Comparison of ENCODE assay signal across 12 cellular contexts in genomic region chr19:38708413-38709024, GRCh38. TPM values are rescaled to one million over a fixed set of nuclear protein-coding genes. Genes with fewer than 3 reads are reported as not detected.
DNase-seq lines count a peak whose midpoint lies in the region; ATAC-seq and TF ChIP-seq lines count a peak whose summit lies in the region.
"Had no signal": no experiment of that assay in that cellular context is flagged by ENCODE, and none has a peak within 500 bp of the region (broad histone marks: within the 10 kb centered on the region; RNA-seq: fewer than 3 reads in every experiment).

No MANE protein-coding gene starts in this region.

- ATAC-seq in Right ventricle myocardium inferior (no peak), HG02642 (IDR thresholded peaks at IDR 0.05; ENCODE audit: poor library complexity, unreplicated experiment) (no peak), GM21528 (IDR thresholded peaks at IDR 0.05; ENCODE audit: low FRiP score, unreplicated experiment) (no peak)

- H3K27me3 ChIP-seq in right atrium auricular region (no peaks in the 10 kb centered on the region), parathyroid adenoma (ENCODE audit: control insufficient read depth, insufficient read depth, low read length) (no peaks in the 10 kb centered on the region)

- intact Hi-C loops in Right ventricle myocardium inferior (cut with DNase I), result no loop called here

- H3K27ac ChIP-seq in right atrium auricular region (peak overlapping the region; percentile 86 to 93), epithelial cell of prostate (peak overlapping the region; percentile 68), parathyroid adenoma (peak overlapping the region; percentile 1)

- H3K9ac ChIP-seq in parathyroid adenoma, result no peak overlapping the region

- no peak overlapping the region for H3K4me3 ChIP-seq in right atrium auricular region
- no peak overlapping the region for H3K4me3 ChIP-seq in parathyroid adenoma (ENCODE audit: low read depth, low read length)

- H3K36me3 ChIP-seq in right atrium auricular region (peaks cover 98% of the 10 kb centered on the region), parathyroid adenoma (ENCODE audit: control insufficient read depth, insufficient read depth, low read length) (no peaks in the 10 kb centered on the region)

- DNase-seq in right atrium auricular region (ENCODE audit: low spot score), result no peak
- DNase-seq in Right ventricle myocardium inferior (ENCODE audit: missing footprints), result no peak
- no peak for DNase-seq in epithelial cell of prostate (ENCODE audit: low read depth, low spot score)
- no peak for DNase-seq in stimulated activated naive CD4-positive, alpha-beta T cell (lab: John Stamatoyannopoulos, UW)
- DNase-seq in RKO (ENCODE audit: low spot score), result no peak
- DNase-seq: activated CD4-positive, CD25-positive, alpha-beta regulatory T cell; activated T-cell treated with anti-CD3 and anti-CD28 coated beads, Interleukin-2, amount 50 U/mL, for 48 hours; DMS79; NK-92 treated with Interleukin-12 subunit alpha and Interleukin-12 subunit beta, amount 100 ng/mL, for 24 hours had no signal

- H3K9me3 ChIP-seq in right atrium auricular region (no peaks in the 10 kb centered on the region), parathyroid adenoma (ENCODE audit: control insufficient read depth, low read length) (no peaks in the 10 kb centered on the region)

- H3K4me2 ChIP-seq in parathyroid adenoma (ENCODE audit: low read length), result no peak overlapping the region

- H3K4me1 ChIP-seq in right atrium auricular region (peaks cover 3 to 95% of the 10 kb centered on the region in 2 donors), parathyroid adenoma (peaks cover 34% of the 10 kb centered on the region)

- no peak overlapping the region for H2AFZ ChIP-seq in parathyroid adenoma

- peaks cover 2% of the 10 kb centered on the region for H3K79me2 ChIP-seq in parathyroid adenoma

- no peak for TF ChIP-seq CTCF in right atrium auricular region (IDR thresholded peaks at IDR 0.05)
- TF ChIP-seq CTCF in parathyroid adenoma (IDR thresholded peaks at IDR 0.05), result no peak

RNA-seq across cellular contexts. Expression of gene CAPN12, which starts 35.8 kb away (rescaled TPM):
- under 1 TPM; 0.74 to 0.90 TPM for total RNA-seq in right atrium auricular region
- not detected for total RNA-seq in Right ventricle myocardium inferior

Comparison
In these comparisons a context has a peak if more than half of its experiments do, and no peak if none do; other contexts are left out.
1. H3K27ac ChIP-seq: peak in every context shown above with its lines; median percentile 90 in right atrium auricular region; 68 in epithelial cell of prostate; 1 in parathyroid adenoma.